Comparison of ENCODE assay signal across 1 cellular context in genomic region chr9:136326777-136327312, GRCh38.
TF ChIP-seq lines count a peak whose summit lies in the region.

No MANE protein-coding gene starts in this region.

TF ChIP-seq in HEK293, 187 proteins besides CTCF, POLR2A, EP300 and RAD21 (continued from another document):
- TF ChIP-seq ZNF148 (tag by site-specific recombination; IDR thresholded peaks at IDR 0.05; ENCODE audit: borderline replicate concordance) = no peak
- no peak for TF ChIP-seq ZNF394 (tag by site-specific recombination; IDR thresholded peaks at IDR 0.05; ENCODE audit: borderline replicate concordance)
- TF ChIP-seq ZNF426 (tag by site-specific recombination; IDR thresholded peaks at IDR 0.05) = no peak
- TF ChIP-seq GLIS1 (tag by site-specific recombination; IDR thresholded peaks at IDR 0.05) = peak; percentile 85
- TF ChIP-seq HOXC10 (CRISPR knock-in tag; IDR thresholded peaks at IDR 0.05) = no peak
- 0 out of 2 replicates have a peak, but pooled peaks have one; percentile 20 for TF ChIP-seq KLF17 (tag by site-specific recombination; IDR thresholded peaks at IDR 0.05)
- TF ChIP-seq ZNF658 (tag by site-specific recombination; IDR thresholded peaks at IDR 0.05) = no peak
- peak; percentile 65 for TF ChIP-seq PATZ1 (tag by site-specific recombination; IDR thresholded peaks at IDR 0.05)
- TF ChIP-seq ZNF707 (tag by site-specific recombination; IDR thresholded peaks at IDR 0.05) = no peak
- no peak for TF ChIP-seq MEIS1 (CRISPR knock-in tag; IDR thresholded peaks at IDR 0.05; ENCODE audit: borderline replicate concordance)
- TF ChIP-seq ZNF692 (tag by site-specific recombination; IDR thresholded peaks at IDR 0.05) = peak; percentile 78
- TF ChIP-seq ZNF223 (tag by site-specific recombination; IDR thresholded peaks at IDR 0.05) = no peak
- TF ChIP-seq KLF16 (tag by site-specific recombination; IDR thresholded peaks at IDR 0.05) = no peak
- no peak for TF ChIP-seq ZNF555 (tag by site-specific recombination; conservative IDR thresholded peaks at IDR 0.05)
- TF ChIP-seq ZNF513 (tag by site-specific recombination; IDR thresholded peaks at IDR 0.05) = no peak
- TF ChIP-seq ZBTB17 (tag by site-specific recombination; IDR thresholded peaks at IDR 0.05) = 0 out of 2 replicates have a peak, but pooled peaks have one; percentile 37
- no peak for TF ChIP-seq ZNF549 (tag by site-specific recombination; IDR thresholded peaks at IDR 0.05)
- TF ChIP-seq ZNF544 (tag by site-specific recombination; IDR thresholded peaks at IDR 0.05) = no peak
- TF ChIP-seq ZBTB8A (tag by site-specific recombination; IDR thresholded peaks at IDR 0.05) = peak; percentile 56; the same call in 1 of the 2 replicates
- TF ChIP-seq ZNF670 (tag by site-specific recombination; IDR thresholded peaks at IDR 0.05; ENCODE audit: low read depth) = no peak
- TF ChIP-seq ZBTB21 (tag by site-specific recombination; IDR thresholded peaks at IDR 0.05) = no peak
- peak; percentile 54 for TF ChIP-seq ZNF335 (tag by site-specific recombination; conservative IDR thresholded peaks at IDR 0.05)
- no peak for TF ChIP-seq ZNF664 (tag by site-specific recombination; IDR thresholded peaks at IDR 0.05)
- TF ChIP-seq ZFP69B (tag by site-specific recombination; IDR thresholded peaks at IDR 0.05) = peak; percentile 75
- peak; percentile 68; the same call in 1 of the 2 replicates for TF ChIP-seq ZBTB10 (tag by site-specific recombination; IDR thresholded peaks at IDR 0.05)
- TF ChIP-seq ZBTB7A (tag by site-specific recombination; IDR thresholded peaks at IDR 0.05; ENCODE audit: low read depth) = peak; percentile 80
- TF ChIP-seq YY2 (tag by site-specific recombination; IDR thresholded peaks at IDR 0.05) = peak; percentile 10; the same call in 1 of the 2 replicates
- peak; percentile 46; the same call in 1 of the 2 replicates for TF ChIP-seq BCL11A (tag by site-specific recombination; IDR thresholded peaks at IDR 0.05; ENCODE audit: low read depth)
- TF ChIP-seq AEBP2 (tag by site-specific recombination; IDR thresholded peaks at IDR 0.05; ENCODE audit: borderline replicate concordance) = no peak
- no peak for TF ChIP-seq ZNF626 (tag by site-specific recombination; IDR thresholded peaks at IDR 0.05)
- peak; percentile 86 for TF ChIP-seq GLIS2 (tag by site-specific recombination; IDR thresholded peaks at IDR 0.05)
- TF ChIP-seq PBX3 (CRISPR knock-in tag; IDR thresholded peaks at IDR 0.05) = no peak
- TF ChIP-seq KLF1 (tag by site-specific recombination; IDR thresholded peaks at IDR 0.05) = 0 out of 2 replicates have a peak, but pooled peaks have one; percentile 50
- TF ChIP-seq ZEB2 (tag by site-specific recombination; IDR thresholded peaks at IDR 0.05) = no peak
- TF ChIP-seq ZSCAN30 (tag by site-specific recombination; IDR thresholded peaks at IDR 0.05) = no peak
- no peak for TF ChIP-seq ZNF114 (tag by site-specific recombination; IDR thresholded peaks at IDR 0.05)
- no peak for TF ChIP-seq GLI4 (tag by site-specific recombination; IDR thresholded peaks at IDR 0.05)
- peak; percentile 69 for TF ChIP-seq ZIC2 (tag by site-specific recombination; IDR thresholded peaks at IDR 0.05)
